In the genomic region with DNA sequence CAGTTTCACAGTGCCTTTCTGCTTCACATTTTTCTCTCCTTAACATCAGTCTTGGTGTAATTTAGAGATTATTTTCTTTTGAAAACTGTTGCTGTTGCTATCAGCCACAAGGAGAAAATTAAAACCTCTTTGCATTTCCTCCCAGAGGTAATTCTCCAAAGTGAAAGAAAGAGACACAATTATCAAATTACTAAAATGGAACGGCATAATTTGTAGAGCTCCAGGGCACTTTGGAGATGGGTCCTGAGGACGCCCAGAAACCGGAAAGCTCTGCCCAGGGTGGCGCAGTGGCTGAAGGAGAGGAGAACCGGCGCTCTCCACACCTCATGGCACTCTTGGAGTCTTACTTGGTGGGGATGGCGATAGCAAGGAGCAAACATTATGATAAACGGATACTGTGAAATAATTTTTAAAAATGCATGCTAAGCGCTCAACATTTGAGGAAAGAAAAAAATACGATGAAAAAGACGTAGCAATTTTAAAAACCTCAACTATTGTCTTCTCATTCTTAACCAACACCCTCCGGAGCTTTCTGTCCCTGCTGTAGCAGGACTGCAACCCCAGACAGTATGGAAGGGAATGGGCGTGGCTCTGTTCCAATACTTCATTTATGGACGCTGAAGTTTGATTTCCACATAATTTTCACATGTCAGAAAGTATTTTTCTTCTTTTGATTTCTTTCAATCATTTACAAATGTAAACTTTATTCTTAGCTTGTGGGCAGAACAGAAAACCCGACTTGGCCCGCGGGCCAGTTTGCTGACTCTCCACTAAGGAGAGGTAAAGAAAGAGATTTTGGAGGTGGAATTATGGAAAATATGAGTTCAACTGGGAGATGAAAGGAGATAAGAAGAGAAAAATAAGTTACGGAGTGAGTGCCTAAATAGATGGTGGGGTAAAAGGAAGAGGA, we compare ENCODE assay signal across 8 cellular contexts. TPM values are rescaled to one million over a fixed set of nuclear protein-coding genes. Genes with fewer than 3 reads are reported as not detected.
A peak's percentile ranks its signal among the peaks of the same experiment; 100 is the strongest.
DNase-seq lines count a peak whose midpoint lies in the region; ATAC-seq and TF ChIP-seq lines count a peak whose summit lies in the region.

No MANE protein-coding gene starts in this region.

- H3K27ac ChIP-seq in OCI-LY7 (ENCODE audit: low read depth, low read length, poor library complexity, severe bottlenecking) (peak overlapping the region; percentile 50), breast epithelium (peak overlapping the region; percentile 96 to 97), transverse colon (peak overlapping the region; percentile 92 to 96 (median 94))

- POLR2A ChIA-PET in OCI-LY7 (lab: Charles Lee) = interaction anchor here (5.7 kb wide), 1 partner anchor 12 kb away, joined by 38 read pairs; no protein-coding TSS in a partner anchor

- H3K9me2 ChIP-seq in OCI-LY7 (ENCODE audit: insufficient read depth, low read length) = no peaks in the 10 kb centered on the region

- CTCF ChIA-PET in OCI-LY7 (lab: Charles Lee; ENCODE audit: unreplicated experiment) = interaction anchor here (1.1 kb wide), 1 partner anchor 9 kb away, joined by 3 read pairs; no protein-coding TSS in a partner anchor

- no peaks in the 10 kb centered on the region for H3K27me3 ChIP-seq in breast epithelium
- no peaks in the 10 kb centered on the region for H3K27me3 ChIP-seq in transverse colon

- TF ChIP-seq CTCF in OCI-LY7 (conservative IDR thresholded peaks at IDR 0.05; ENCODE audit: low read length) (no peak), breast epithelium (IDR thresholded peaks at IDR 0.05) (no peak), lower leg skin (IDR thresholded peaks at IDR 0.05) (no peak), transverse colon (IDR thresholded peaks at IDR 0.05) (peak in 1 of 5 experiments; percentile 24)

- H3K4me1 ChIP-seq in OCI-LY7 (ENCODE audit: insufficient read depth, low read length, poor library complexity, severe bottlenecking) (peaks cover 29% of the 10 kb centered on the region), breast epithelium (peaks cover 0 to 6% of the 10 kb centered on the region in 2 donors), transverse colon (peaks cover 7 to 33% (median 24%) of the 10 kb centered on the region in 4 donors)

- peak; percentile 89 for DNase-seq in NCI-H510A treated with DMSO at 0.1 percent for 48 hours (lab: John Stamatoyannopoulos, UW)
- no peak for DNase-seq in NCI-H510A (lab: John Stamatoyannopoulos, UW)
- DNase-seq in OCI-LY7 (ENCODE audit: low spot score) = no peak
- DNase-seq in breast epithelium (ENCODE audit: low spot score in 2 of 2) = peak in 1 of 2 donors; percentile 42
- DNase-seq in lower leg skin (ENCODE audit: low spot score in 2 of 2) = no peak
- DNase-seq in transverse colon = peak; percentile 48

- no peak overlapping the region for H3K4me3 ChIP-seq in OCI-LY7 (ENCODE audit: low read depth, low read length, poor library complexity, severe bottlenecking)
- peak overlapping the region; percentile 72 to 88 (median 88) for H3K4me3 ChIP-seq in breast epithelium
- H3K4me3 ChIP-seq in lower leg skin (ENCODE audit: low read depth, poor library complexity, severe bottlenecking) = peak overlapping the region; percentile 73
- H3K4me3 ChIP-seq in transverse colon = peak overlapping the region; percentile 54 to 74 (median 58)

- H3K36me3 ChIP-seq in OCI-LY7 (ENCODE audit: insufficient read depth, low read length) = no peaks in the 10 kb centered on the region
- H3K36me3 ChIP-seq in breast epithelium = no peaks in the 10 kb centered on the region
- H3K36me3 ChIP-seq in transverse colon = peaks cover 0 to 24% (median 11%) of the 10 kb centered on the region in 4 donors

- no peaks in the 10 kb centered on the region for H3K79me2 ChIP-seq in OCI-LY7 (ENCODE audit: insufficient read depth, low read depth, low read length)

- WGBS in lower leg skin, 2 donors = 2 to 3% methylated on average over 18 of the region's 18 CpGs
- WGBS in transverse colon (ENCODE audit: low coverage in 1 of 2), 2 donors = 2 to 12% methylated on average over 10 to 18 of the region's 18 CpGs

- peak overlapping the region; percentile 38; the same call in 1 of the 2 replicates for H3K4me2 ChIP-seq in OCI-LY7 (ENCODE audit: low read length)

- ATAC-seq in HG03521 (IDR thresholded peaks at IDR 0.05; ENCODE audit: unreplicated experiment) (no peak), HG02852 (IDR thresholded peaks at IDR 0.05; ENCODE audit: unreplicated experiment) (no peak)

- no peak for TF ChIP-seq EP300 in transverse colon (IDR thresholded peaks at IDR 0.05; ENCODE audit: low read depth)

- intact Hi-C loops in OCI-LY7 (cut with micrococcal nuclease; ENCODE audit: unreplicated experiment) = no loop called here
- intact Hi-C loops in breast epithelium (cut with DNase I; ENCODE audit: low total_unique reads) = no loop called here
- intact Hi-C loops in lower leg skin (cut with DNase I; ENCODE audit: low total_unique reads) = no loop called here
- intact Hi-C loops in transverse colon (cut with DNase I; ENCODE audit: low total_unique reads) = no loop called here

- H3K9me3 ChIP-seq in OCI-LY7 (ENCODE audit: low read length) (no peaks in the 10 kb centered on the region), breast epithelium (no peaks in the 10 kb centered on the region), transverse colon (no peaks in the 10 kb centered on the region)

- TF ChIP-seq POLR2A in breast epithelium (IDR thresholded peaks at IDR 0.05) (no peak), lower leg skin (IDR thresholded peaks at IDR 0.05) (no peak), transverse colon (IDR thresholded peaks at IDR 0.05) (no peak)

- BruUV-seq in OCI-LY7 (replicated peaks; lab: Mats Ljungman, UMichigan) = no TSS peak

- no peaks in the 10 kb centered on the region for H4K20me1 ChIP-seq in OCI-LY7 (ENCODE audit: insufficient read depth, low read length)

- peak overlapping the region; percentile 100 for H2AFZ ChIP-seq in OCI-LY7 (ENCODE audit: low read length)

- in situ Hi-C loops in transverse colon (cut with MboI; ENCODE audit: low pct_ligation_motif_present in 1 of 4, low pct_unique_long_range_greater_than_20kb in 1 of 4, low sequenced_read_pairs in 3 of 4) = no loop called here

RNA-seq across cellular contexts. Expression of gene S100A11, which starts 1.1 kb away (rescaled TPM):
- not detected in 2 replicates for total RNA-seq in OCI-LY7 (2014; rRNA removed; shearing (Covaris generic))
- total RNA-seq in OCI-LY7 (2022) (24.3 and 27.1 TPM in 2 replicates), breast epithelium (100 to 1,000 TPM; 220 to 325 (median 275) TPM), lower leg skin (100 to 1,000 TPM; 394 to 516 (median 448) TPM), transverse colon (100 to 1,000 TPM in 1 of 4 donors, 10 to 100 TPM in 3; 35.6 to 108 (median 54.8) TPM)

RNA-seq across cellular contexts. Expression of gene S100A10, which starts 42.0 kb away (rescaled TPM):
- total RNA-seq in OCI-LY7 (2014; rRNA removed; shearing (Covaris generic)) = not detected in 2 replicates
- total RNA-seq in OCI-LY7 (2022) = 2.6 and 4.1 TPM in 2 replicates
- 100 to 1,000 TPM in 1 of 3 donors, 10 to 100 TPM in 2; 70.4 to 156 (median 84.9) TPM for total RNA-seq in breast epithelium
- 100 to 1,000 TPM in 2 of 4 donors, 10 to 100 TPM in 2; 74.8 to 153 (median 102) TPM for total RNA-seq in lower leg skin
- total RNA-seq in transverse colon = 100 to 1,000 TPM in 3 of 4 donors, 10 to 100 TPM in 1; 59.1 to 289 (median 251) TPM

RNA-seq across cellular contexts. Expression of gene TCHHL1, which starts 53.2 kb away (rescaled TPM):
- total RNA-seq in OCI-LY7 (2014; rRNA removed; shearing (Covaris generic)) = not detected in 2 replicates
- total RNA-seq in OCI-LY7 (2022) (not detected in 2 replicates), breast epithelium (not detected), lower leg skin (1 to 10 TPM in 1 of 4 donors, not detected in 3; 6.6 TPM), transverse colon (not detected)

Comparison
In these comparisons a context has a peak if more than half of its experiments do, and no peak if none do; other contexts are left out.
1. DNase-seq: peak in NCI-H510A treated with DMSO at 0.1 percent for 48 hours (single experiment) and transverse colon (single experiment); none in NCI-H510A (single experiment), OCI-LY7 (single experiment) and lower leg skin (0 of 2).
2. RNA of gene S100A10, which starts 42.0 kb away (total RNA-seq): 59.1 to 289 TPM in transverse colon, 74.8 to 153 TPM in lower leg skin and 70.4 to 156 TPM in breast epithelium; 2.6 to 4.1 TPM in OCI-LY7; every median in the first group is over 10 times any median in the second.
3. Peak in every context shown above with its lines, with median percentiles within 50 percentile points of each other: H3K27ac ChIP-seq.